ENCODE assay signal across 9 cellular contexts in genomic region chr3:55434789-55435188, GRCh38. TPM values are rescaled to one million over a fixed set of nuclear protein-coding genes. Genes with fewer than 3 reads are reported as not detected.
DNase-seq lines count a peak whose midpoint lies in the region; ATAC-seq, FAIRE-seq and TF ChIP-seq lines count a peak whose summit lies in the region.
"Had no signal": no experiment of that assay in that cellular context is flagged by ENCODE, and none has a peak within 500 bp of the region (broad histone marks: within the 10 kb centered on the region; RNA-seq: fewer than 3 reads in every experiment).

No MANE protein-coding gene starts in this region.

- no peaks in the 10 kb centered on the region for H3K4me1 ChIP-seq in small intestine (ENCODE audit: control insufficient read depth in 2 of 2, insufficient read depth in 1 of 2, low read depth in 1 of 2, low read length in 1 of 2)
- no peaks in the 10 kb centered on the region for H3K4me1 ChIP-seq in aorta (ENCODE audit: control insufficient read depth in 1 of 2, insufficient read depth in 2 of 2, low read length in 2 of 2)

- no peak for ATAC-seq in HG03039 (IDR thresholded peaks at IDR 0.05; ENCODE audit: unreplicated experiment)
- no peak for ATAC-seq in aorta (ENCODE audit: low FRiP score)

- no peaks in the 10 kb centered on the region for H3K27me3 ChIP-seq in small intestine (ENCODE audit: control insufficient read depth in 2 of 2, insufficient read depth in 2 of 2, low read length in 2 of 2)
- H3K27me3 ChIP-seq in aorta (ENCODE audit: control insufficient read depth in 1 of 2, insufficient read depth in 2 of 2, low read length in 1 of 2) = no peaks in the 10 kb centered on the region

- intact Hi-C loops in aorta (cut with DNase I) = no loop called here

- H3K9me3 ChIP-seq in small intestine (ENCODE audit: control insufficient read depth, low read depth) (no peaks in the 10 kb centered on the region), aorta (ENCODE audit: control insufficient read depth, low read length) (no peaks in the 10 kb centered on the region)

- TF ChIP-seq POLR2A in NB4 (IDR thresholded peaks at IDR 0.05; ENCODE audit: extremely low read depth, insufficient read length) = no peak

- no peak for FAIRE-seq in small intestine (lab: Jason Lieb, UNC)

- no peak overlapping the region for H3K27ac ChIP-seq in small intestine (ENCODE audit: low read depth in 1 of 2, low read length in 1 of 2)
- no peak overlapping the region for H3K27ac ChIP-seq in aorta (ENCODE audit: low read depth in 1 of 2, low read length in 2 of 2)

- H3K36me3 ChIP-seq in small intestine (ENCODE audit: control insufficient read depth in 2 of 2, insufficient read depth in 2 of 2, low read length in 2 of 2) (no peaks in the 10 kb centered on the region), aorta (ENCODE audit: control insufficient read depth in 1 of 2, insufficient read depth in 2 of 2, low read length in 1 of 2) (no peaks in the 10 kb centered on the region)

- WGBS in small intestine, 3 donors = 27 to 86% (median 48%) methylated on average over 1 of the region's 1 CpG
- 33 to 97% methylated on average over 1 of the region's 1 CpG for WGBS in aorta, 2 donors

- H3K4me3 ChIP-seq in NB4 (ENCODE audit: low read depth, low read length) (no peak overlapping the region), choroid plexus epithelial cell (ENCODE audit: low read depth, low read length) (no peak overlapping the region), small intestine (ENCODE audit: low read depth in 1 of 2, low read length in 2 of 2) (no peak overlapping the region), aorta (ENCODE audit: low read length in 2 of 2) (no peak overlapping the region)
- H3K4me3 ChIP-seq: lung had no signal

- DNase-seq in activated CD4-positive, alpha-beta T cell treated with anti-CD3 and anti-CD28 coated beads for 48 hours = peak; percentile 21
- DNase-seq in activated CD4-positive, alpha-beta T cell treated with anti-CD3 and anti-CD28 coated beads for 1 hour = no peak
- DNase-seq in NB4 (ENCODE audit: low read depth) = peak; percentile 38
- DNase-seq in choroid plexus epithelial cell (ENCODE audit: low read depth) = peak; percentile 59
- peak; percentile 54 for DNase-seq in small intestine
- DNase-seq in aorta = no peak
- DNase-seq in UCSD-AML1 (lab: John Stamatoyannopoulos, UW; ENCODE audit: unreplicated experiment) = no peak

- TF ChIP-seq CTCF in NB4 (IDR thresholded peaks at IDR 0.05; ENCODE audit: low read depth, low read length) = peak; percentile 64
- peak; percentile 73 for TF ChIP-seq CTCF in choroid plexus epithelial cell (conservative IDR thresholded peaks at IDR 0.05; ENCODE audit: low read depth, low read length)

RNA-seq across cellular contexts. Expression of gene WNT5A, which starts 52.3 kb away (rescaled TPM):
- polyA plus RNA-seq in small intestine (1 to 10 TPM in 1 of 3 donors, under 1 TPM in 2; under 0.01 to 1.0 (median 0.22) TPM), aorta (under 1 TPM; 0.13 to 0.33 TPM)
- total RNA-seq in aorta = 10 to 100 TPM in 1 of 2 donors, under 1 TPM in 1; 0.52 to 10.6 TPM

Comparison
In these comparisons a context has a peak if more than half of its experiments do, and no peak if none do; other contexts are left out.
1. DNase-seq: peak in activated CD4-positive, alpha-beta T cell treated with anti-CD3 and anti-CD28 coated beads for 48 hours (single experiment), NB4 (single experiment), choroid plexus epithelial cell (single experiment) and small intestine (single experiment); none in activated CD4-positive, alpha-beta T cell treated with anti-CD3 and anti-CD28 coated beads for 1 hour (single experiment), aorta (0 of 2) and UCSD-AML1 (single experiment).